Comparison of ENCODE assay signal across 8 cellular contexts in the genomic region with DNA sequence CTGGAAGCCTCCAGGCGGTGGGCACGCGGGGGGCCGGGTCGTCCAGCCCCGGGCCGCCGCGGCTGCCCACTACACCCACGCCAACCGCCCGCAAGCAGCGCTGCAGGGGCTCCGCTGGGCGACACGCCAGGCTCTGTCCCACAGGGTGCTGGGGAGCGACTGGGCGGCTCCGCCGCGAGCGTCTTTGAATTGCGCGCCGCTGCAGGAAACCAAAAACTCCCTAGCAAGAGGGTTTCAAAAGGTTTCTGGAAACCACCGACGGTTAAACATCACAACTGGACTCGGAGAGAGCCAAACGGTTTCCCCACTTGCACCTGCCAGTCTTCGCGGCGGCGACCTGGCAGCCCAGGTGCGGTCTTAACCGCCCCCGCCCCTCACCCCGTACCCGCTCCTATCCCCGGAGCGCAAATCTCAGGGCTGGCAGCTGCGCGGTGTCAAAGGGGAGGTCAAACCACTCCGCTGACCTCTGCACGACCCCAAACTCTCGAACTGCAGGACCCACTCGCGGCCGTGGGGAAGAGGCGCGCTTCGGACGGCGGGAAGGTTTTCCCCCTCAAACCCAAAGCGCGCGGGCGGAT. TPM values are rescaled to one million over a fixed set of nuclear protein-coding genes. Genes with fewer than 3 reads are reported as not detected.
DNase-seq lines count a peak whose midpoint lies in the region; ATAC-seq, FAIRE-seq and TF ChIP-seq lines count a peak whose summit lies in the region.

No MANE protein-coding gene starts in this region.

- peak overlapping the region; percentile 42 for H2AFZ ChIP-seq in endothelial cell of umbilical vein (ENCODE audit: low read depth, low read length)

- dilution Hi-C loops in endothelial cell of umbilical vein (cut with MboI; ENCODE audit: extremely low pct_ligation_motif_present, low sequenced_read_pairs): no loop called here

- peaks cover 58% of the 10 kb centered on the region for H3F3A ChIP-seq in DOHH2 (ENCODE audit: control insufficient read depth, insufficient read depth)

- peaks cover 2% of the 10 kb centered on the region for H3K27me3 Mint-ChIP-seq in activated CD4-positive, alpha-beta memory T cell treated with anti-CD3 and anti-CD28 coated beads for 36 hours
- peaks cover 42% of the 10 kb centered on the region for H3K27me3 Mint-ChIP-seq in neural crest cell (ENCODE audit: low read depth)

- H4K20me1 ChIP-seq in DOHH2 (ENCODE audit: control insufficient read depth, insufficient read depth, low read depth, low read length): peaks cover 23% of the 10 kb centered on the region
- no peaks in the 10 kb centered on the region for H4K20me1 ChIP-seq in endothelial cell of umbilical vein (replicated peaks; ENCODE audit: control insufficient read depth, extremely low read depth, insufficient read depth, low read length)

- peaks cover 52% of the 10 kb centered on the region for H3K36me3 Mint-ChIP-seq in activated CD4-positive, alpha-beta memory T cell treated with anti-CD3 and anti-CD28 coated beads for 36 hours
- H3K36me3 Mint-ChIP-seq in neural crest cell (ENCODE audit: low read depth): peaks cover 19% of the 10 kb centered on the region

- H3K27me3 ChIP-seq in DOHH2 (ENCODE audit: control insufficient read depth, low read length): no peaks in the 10 kb centered on the region; the same call in 1 of the 2 replicates
- peaks cover 46 to 61% of the 10 kb centered on the region in 2 experiments for H3K27me3 ChIP-seq in endothelial cell of umbilical vein (ENCODE audit: control insufficient read depth in 2 of 2, insufficient read depth in 2 of 2, low read length in 2 of 2)
- no peaks in the 10 kb centered on the region for H3K27me3 ChIP-seq in vagina

- H3K9me3 Mint-ChIP-seq in activated CD4-positive, alpha-beta memory T cell treated with anti-CD3 and anti-CD28 coated beads for 36 hours: no peaks in the 10 kb centered on the region
- H3K9me3 Mint-ChIP-seq in neural crest cell: no peaks in the 10 kb centered on the region

- intact Hi-C loops in activated CD4-positive, alpha-beta memory T cell treated with anti-CD3 and anti-CD28 coated beads for 36 hours (cut with micrococcal nuclease): loop anchor here (1.0 to 5.0 kb wide), 6 partner anchors 60 to 375 kb away; partner anchors contain the start of gene UBXN4
- intact Hi-C loops in endothelial cell of umbilical vein (cut with micrococcal nuclease) (loop anchor here (1.0 to 5.0 kb wide), 2 partner anchors 105 to 261 kb away; no protein-coding TSS in a partner anchor), vagina (cut with DNase I) (no loop called here)

- no peaks in the 10 kb centered on the region for H3K9me1 ChIP-seq in endothelial cell of umbilical vein (replicated peaks; ENCODE audit: control insufficient read depth, extremely low read depth, insufficient read depth, low read length)

- H3K4me2 ChIP-seq in DOHH2 (ENCODE audit: low read length) (peak overlapping the region; percentile 73), endothelial cell of umbilical vein (ENCODE audit: insufficient read depth, low read length) (peak overlapping the region; percentile 93)

- peak overlapping the region; percentile 94 for H3K4me3 ChIP-seq in DOHH2 (ENCODE audit: low read length)
- H3K4me3 ChIP-seq in endothelial cell of umbilical vein (replicated peaks in 1 of 3; ENCODE audit: insufficient read depth in 1 of 3, low read depth in 1 of 3, low read length in 3 of 3): peak overlapping the region; percentile 45 to 73 (median 56)
- peak overlapping the region; percentile 41 to 47 for H3K4me3 ChIP-seq in vagina

- CTCF ChIA-PET in activated CD4-positive, alpha-beta memory T cell treated with anti-CD3 and anti-CD28 coated beads for 36 hours (lab: Charles Lee): interaction anchor here (0.9 to 1.0 kb wide), 3 partner anchors 133 to 268 kb away, joined by 3 read pairs; no protein-coding TSS in a partner anchor
- CTCF ChIA-PET in endothelial cell of umbilical vein (lab: Charles Lee): no interaction called here

- H3K79me2 ChIP-seq in DOHH2 (ENCODE audit: control insufficient read depth, low read length): peaks cover 59% of the 10 kb centered on the region
- H3K79me2 ChIP-seq in endothelial cell of umbilical vein (ENCODE audit: control insufficient read depth, insufficient read depth, low read length): no peaks in the 10 kb centered on the region

- peaks cover 68% of the 10 kb centered on the region for H3K4me1 ChIP-seq in DOHH2 (ENCODE audit: control insufficient read depth, low read length)
- peaks cover 23% of the 10 kb centered on the region for H3K4me1 ChIP-seq in endothelial cell of umbilical vein (ENCODE audit: control insufficient read depth, extremely low read depth, insufficient read depth, low read length)
- H3K4me1 ChIP-seq in vagina: peaks cover 33% of the 10 kb centered on the region

- peak overlapping the region; percentile 91 for H3K27ac ChIP-seq in DOHH2 (ENCODE audit: low read depth, low read length)
- no peak overlapping the region for H3K27ac ChIP-seq in endothelial cell of umbilical vein (ENCODE audit: insufficient read depth, low read depth, low read length)
- H3K27ac ChIP-seq in vagina: peak overlapping the region; percentile 55

- peaks cover 50% of the 10 kb centered on the region for H3K4me1 Mint-ChIP-seq in activated CD4-positive, alpha-beta memory T cell treated with anti-CD3 and anti-CD28 coated beads for 36 hours (ENCODE audit: low read depth)
- peaks cover 77% of the 10 kb centered on the region for H3K4me1 Mint-ChIP-seq in neural crest cell

- POLR2A ChIA-PET in activated CD4-positive, alpha-beta memory T cell treated with anti-CD3 and anti-CD28 coated beads for 36 hours (lab: Charles Lee): interaction anchor here (0.6 to 1.5 kb wide), 16 partner anchors 13 to 265 kb away, joined by 3 to 11 read pairs (median 4); no protein-coding TSS in a partner anchor
- POLR2A ChIA-PET in endothelial cell of umbilical vein (lab: Charles Lee): no interaction called here

- H3K27ac Mint-ChIP-seq in activated CD4-positive, alpha-beta memory T cell treated with anti-CD3 and anti-CD28 coated beads for 36 hours: peak overlapping the region; percentile 98
- peak overlapping the region; percentile 92 for H3K27ac Mint-ChIP-seq in neural crest cell (ENCODE audit: unreplicated experiment)

- H3K9me3 ChIP-seq in DOHH2 (ENCODE audit: control insufficient read depth, insufficient read depth, low read length) (no peaks in the 10 kb centered on the region), endothelial cell of umbilical vein (replicated peaks; ENCODE audit: control insufficient read depth, insufficient read depth, low read length) (no peaks in the 10 kb centered on the region), vagina (no peaks in the 10 kb centered on the region)

- FAIRE-seq in endothelial cell of umbilical vein (lab: Jason Lieb, UNC): no peak

- TF ChIP-seq POLR2A in endothelial cell of umbilical vein (IDR thresholded peaks at IDR 0.05; ENCODE audit: low read depth, low read length) (no peak), vagina (IDR thresholded peaks at IDR 0.05) (no peak)

- peak; percentile 77 for DNase-seq in activated CD4-positive, alpha-beta memory T cell treated with anti-CD3 and anti-CD28 coated beads for 36 hours
- DNase-seq in endothelial cell of umbilical vein (ENCODE audit: low read depth, low spot score) (no peak), neural crest cell (ENCODE audit: low read depth, low spot score) (peak; percentile 18), vagina (ENCODE audit: extremely low spot score in 2 of 2) (no peak), NCI-H187 treated with DMSO at 0.1 percent for 48 hours (lab: John Stamatoyannopoulos, UW) (no peak)

- H3K9me2 ChIP-seq in DOHH2 (replicated peaks; ENCODE audit: control insufficient read depth, low read length): no peaks in the 10 kb centered on the region

- H3K36me3 ChIP-seq in DOHH2 (ENCODE audit: control insufficient read depth, low read length): peaks cover 61% of the 10 kb centered on the region
- peaks cover 0 to 3% of the 10 kb centered on the region in 2 experiments for H3K36me3 ChIP-seq in endothelial cell of umbilical vein (ENCODE audit: control insufficient read depth in 2 of 2, extremely low read depth in 1 of 2, insufficient read depth in 2 of 2, low read length in 2 of 2)
- no peaks in the 10 kb centered on the region for H3K36me3 ChIP-seq in vagina

- peak overlapping the region; percentile 44 for H3K9ac ChIP-seq in endothelial cell of umbilical vein (replicated peaks; ENCODE audit: extremely low read depth, insufficient read depth, low read length)

- TF ChIP-seq CTCF in DOHH2 (IDR thresholded peaks at IDR 0.05; ENCODE audit: low read depth, low read length, poor library complexity, severe bottlenecking) (no peak), endothelial cell of umbilical vein (IDR thresholded peaks at IDR 0.05; ENCODE audit: extremely low read depth in 1 of 2, insufficient read depth in 1 of 2, low read depth in 1 of 2, low read length in 2 of 2) (no peak), neural crest cell (conservative IDR thresholded peaks at IDR 0.05) (no peak), vagina (IDR thresholded peaks at IDR 0.05) (no peak)

- no TSS peak for BruUV-seq in endothelial cell of umbilical vein (replicated peaks; lab: Mats Ljungman, UMichigan)

- ATAC-seq in GM21360 (IDR thresholded peaks at IDR 0.05; ENCODE audit: unreplicated experiment) (peak; percentile 50), HG03575 (IDR thresholded peaks at IDR 0.05; ENCODE audit: extremely low read depth, insufficient number of reproducible peaks, low FRiP score, unreplicated experiment) (peak; percentile 33)

- peak overlapping the region; percentile 98 for H3K4me3 Mint-ChIP-seq in activated CD4-positive, alpha-beta memory T cell treated with anti-CD3 and anti-CD28 coated beads for 36 hours
- peak overlapping the region; percentile 99 for H3K4me3 Mint-ChIP-seq in neural crest cell

TF ChIP-seq in endothelial cell of umbilical vein, 7 proteins besides CTCF, POLR2A, EP300 and RAD21 (continues in another document):
- no peak for TF ChIP-seq JUN (IDR thresholded peaks at IDR 0.05; ENCODE audit: borderline replicate concordance, insufficient read depth, insufficient read length, low read depth)
- peak; percentile 79 for TF ChIP-seq EZH2 (IDR thresholded peaks at IDR 0.05; ENCODE audit: borderline replicate concordance, low read depth, low read length, severe bottlenecking)

RNA-seq across cellular contexts. Expression of gene CXCR4, which starts 1.0 kb away (rescaled TPM):
- total RNA-seq in activated CD4-positive, alpha-beta memory T cell treated with anti-CD3 and anti-CD28 coated beads for 36 hours: 100 to 1,000 TPM; 139 to 141 TPM
- 52.4 and 81.0 TPM in 2 replicates for total RNA-seq in endothelial cell of umbilical vein
- polyA plus RNA-seq in endothelial cell of umbilical vein: 42.2 and 43.0 TPM in 2 replicates
- polyA plus RNA-seq in endothelial cell of umbilical vein (2011; cell fraction: cytosol; rRNA removed): 21.2 and 27.4 TPM in 2 replicates
- 41.9 and 50.2 TPM in 2 replicates for polyA plus RNA-seq in endothelial cell of umbilical vein (2011; cell fraction: nucleus; rRNA removed)
- polyA plus RNA-seq in endothelial cell of umbilical vein (2012): 30.5 and 42.6 TPM in 2 replicates
- polyA minus RNA-seq in endothelial cell of umbilical vein: 31.7 and 39.2 TPM in 2 replicates
- 41.3 TPM for polyA minus RNA-seq in endothelial cell of umbilical vein (2011; cell fraction: cytosol; rRNA and poly(A)+ RNA removed)
- 12.3 and 30.0 TPM in 2 replicates for polyA minus RNA-seq in endothelial cell of umbilical vein (2011; cell fraction: nucleus; rRNA and poly(A)+ RNA removed)
- total RNA-seq in neural crest cell: 37.5 and 39.5 TPM in 2 replicates
- 39.5 TPM for total RNA-seq in vagina

Comparison
In these comparisons a context has a peak if more than half of its experiments do, and no peak if none do; other contexts are left out.
1. H3K4me3 ChIP-seq: peak in every context shown above with its lines; median percentile 94 in DOHH2; 56 in endothelial cell of umbilical vein; 44 in vagina.
2. DNase-seq: peak in activated CD4-positive, alpha-beta memory T cell treated with anti-CD3 and anti-CD28 coated beads for 36 hours (single experiment) and neural crest cell (single experiment); none in endothelial cell of umbilical vein (single experiment), vagina (0 of 2) and NCI-H187 treated with DMSO at 0.1 percent for 48 hours (single experiment).